24 cellular contexts compared by ENCODE assay signal in the genomic region with DNA sequence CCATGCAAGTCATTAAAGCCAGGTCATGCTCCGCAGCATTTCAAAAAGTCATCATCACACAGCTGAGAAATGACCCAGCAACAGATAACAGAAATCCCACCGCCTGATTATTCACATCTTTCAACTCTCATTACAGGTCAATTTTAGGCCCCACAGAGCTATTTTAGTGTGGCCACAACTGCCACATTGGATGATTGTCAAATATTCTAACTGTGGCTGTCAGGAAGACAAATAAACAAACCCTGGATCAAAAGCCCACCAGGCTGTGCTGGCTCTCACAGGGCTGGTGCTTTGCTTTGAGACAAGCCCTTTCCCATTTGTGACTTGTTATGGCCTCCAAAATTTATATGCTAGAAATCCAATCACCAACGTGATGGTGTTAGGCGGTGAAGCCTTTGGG.
DNase-seq lines count a peak whose midpoint lies in the region; ATAC-seq lines count a peak whose summit lies in the region.
"Had no signal": no experiment of that assay in that cellular context is flagged by ENCODE, and none has a peak within 500 bp of the region (broad histone marks: within the 10 kb centered on the region; RNA-seq: fewer than 3 reads in every experiment).

No MANE protein-coding gene starts in this region.

- H3K9ac ChIP-seq in BLaER1 = no peak overlapping the region

- no peaks in the 10 kb centered on the region for H3K27me3 ChIP-seq in BLaER1

- no peaks in the 10 kb centered on the region for H3K9me3 ChIP-seq in BLaER1
- H3K9me3 ChIP-seq: A549 had no signal

- H3K4me3 ChIP-seq in BLaER1 = no peak overlapping the region
- H3K4me3 ChIP-seq: A549, GM12878 had no signal

- peaks cover 22% of the 10 kb centered on the region for H3K4me1 ChIP-seq in BLaER1
- H3K4me1 ChIP-seq: A549 had no signal

- H3K4me2 ChIP-seq in BLaER1 = peak overlapping the region; percentile 30
- H3K4me2 ChIP-seq: A549 had no signal

- H3K36me3 ChIP-seq in BLaER1 = no peaks in the 10 kb centered on the region

- ATAC-seq in GM21786 (IDR thresholded peaks at IDR 0.05; ENCODE audit: unreplicated experiment) (no peak), GM21381 (IDR thresholded peaks at IDR 0.05; ENCODE audit: unreplicated experiment) (no peak), HG03378 (IDR thresholded peaks at IDR 0.05; ENCODE audit: unreplicated experiment) (no peak), HG03196 (IDR thresholded peaks at IDR 0.05; ENCODE audit: unreplicated experiment) (no peak)
- ATAC-seq: A549, GM12878 had no signal

- peak; percentile 47 for DNase-seq in ecto neural progenitor cell (ENCODE audit: low spot score)
- peak; percentile 38 for DNase-seq in myocyte (ENCODE audit: low read depth)
- peak; percentile 75 for DNase-seq in retina
- DNase-seq: AML-193; C1 segment of cervical spinal cord; CD4-positive, alpha-beta memory T cell; CD4-positive, CD25-positive, alpha-beta regulatory T cell; CD8-positive, alpha-beta memory T cell; COR-L47; DMS 273 treated with DMSO at 0.1 percent for 48 hours; DMS153; DMS53; DMS79; DND-41; EL; GDM1 had no signal

- no peaks in the 10 kb centered on the region for H4K20me1 ChIP-seq in BLaER1

- H3K27ac ChIP-seq in BLaER1 = no peak overlapping the region
- H3K27ac ChIP-seq: 22Rv1, A549 had no signal
